36 cellular contexts compared by ENCODE assay signal in the genomic region with DNA sequence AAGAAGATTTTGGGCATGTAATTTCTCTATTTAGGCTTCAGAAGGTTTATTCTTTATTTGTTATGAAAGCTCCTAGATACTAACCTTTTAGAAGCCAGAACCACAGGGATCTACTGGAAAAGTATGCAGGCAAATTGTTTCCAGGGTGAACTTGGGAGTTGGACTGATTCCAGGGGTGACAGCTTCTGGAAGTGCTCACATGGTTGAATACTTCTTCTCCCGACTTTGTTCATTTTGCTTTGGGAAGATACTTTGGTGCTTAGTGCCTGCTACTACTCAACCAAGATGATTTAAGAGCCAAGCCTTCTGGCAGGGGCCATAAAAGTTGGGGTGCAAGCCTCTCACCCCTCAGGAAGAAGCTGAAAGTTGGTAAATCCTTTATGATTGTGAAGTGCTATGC.
DNase-seq lines count a peak whose midpoint lies in the region; ATAC-seq, FAIRE-seq and TF ChIP-seq lines count a peak whose summit lies in the region.
"Had no signal": no experiment of that assay in that cellular context is flagged by ENCODE, and none has a peak within 500 bp of the region (broad histone marks: within the 10 kb centered on the region; RNA-seq: fewer than 3 reads in every experiment).

No MANE protein-coding gene starts in this region.

- H3K4me3 ChIP-seq in pancreas (no peak overlapping the region), rectal smooth muscle tissue (ENCODE audit: low read length) (no peak overlapping the region), stomach smooth muscle (ENCODE audit: low read length in 2 of 2) (no peak overlapping the region), MG63 (no peak overlapping the region)
- H3K4me3 ChIP-seq: A549; BLaER1; BLaER1 treated with 17β-estradiol and CSF1 and Interleukin-3, amounts not matched to agents 10 nM and 100 nM had no signal

- TF ChIP-seq CTCF in nephron progenitor cell (IDR thresholded peaks at IDR 0.05) (no peak), pancreas (IDR thresholded peaks at IDR 0.05) (no peak)

- 18 to 26% methylated on average over 1 of the region's 1 CpG for WGBS in pancreas, 2 donors

- peak; percentile 56 for FAIRE-seq in pancreas (lab: Jason Lieb, UNC)
- FAIRE-seq: A204.1, A549, D721Med had no signal

- ATAC-seq in pancreas, result no peak
- ATAC-seq: A549; CD8-positive, alpha-beta T cell had no signal

- DNase-seq in nephron progenitor cell, result no peak
- DNase-seq in pancreas, result no peak
- DNase-seq in AML-193 (lab: John Stamatoyannopoulos, UW), result no peak
- no peak for DNase-seq in MG63
- no peak for DNase-seq in NCI-H1092 treated with DMSO at 0.1 percent for 48 hours (lab: John Stamatoyannopoulos, UW)
- no peak for DNase-seq in NCI-H1694 treated with DMSO at 0.1 percent for 48 hours (lab: John Stamatoyannopoulos, UW)
- DNase-seq: 8988T; ACHN; BE2C; C1 segment of cervical spinal cord; Caco-2; Calu3; CD4-positive, alpha-beta memory T cell; CD4-positive, alpha-beta T cell; CD4-positive, CD25-positive, alpha-beta regulatory T cell; CD8-positive, alpha-beta memory T cell; CD8-positive, alpha-beta T cell; COR-L47; DMS 273 treated with DMSO at 0.1 percent for 48 hours; DMS153; DMS53; DMS79; DMS79 treated with DMSO at 0.1 percent for 48 hours; DND-41; EL had no signal

- intact Hi-C loops in pancreas (cut with DNase I), result no loop called here

- H3K4me1 Mint-ChIP-seq in nephron progenitor cell, result peaks cover 12% of the 10 kb centered on the region
- H3K4me1 Mint-ChIP-seq: B cell; CD14-positive monocyte; CD4-positive, alpha-beta memory T cell; CD4-positive, CD25-positive, alpha-beta regulatory T cell; CD8-positive, alpha-beta memory T cell had no signal

- H3K27me3 ChIP-seq in pancreas (peaks cover 0 to 4% (median 0%) of the 10 kb centered on the region in 4 donors), rectal smooth muscle tissue (ENCODE audit: control insufficient read depth, insufficient read depth, low read length) (no peaks in the 10 kb centered on the region), stomach smooth muscle (ENCODE audit: control insufficient read depth in 1 of 2, insufficient read depth in 2 of 2, low read length in 2 of 2) (no peaks in the 10 kb centered on the region), MG63 (no peaks in the 10 kb centered on the region)
- H3K27me3 ChIP-seq: BE2C had no signal

- no peaks in the 10 kb centered on the region for H3K36me3 ChIP-seq in pancreas
- no peaks in the 10 kb centered on the region for H3K36me3 ChIP-seq in rectal smooth muscle tissue (ENCODE audit: control insufficient read depth, insufficient read depth, low read length)
- no peaks in the 10 kb centered on the region for H3K36me3 ChIP-seq in stomach smooth muscle (ENCODE audit: control insufficient read depth in 2 of 2, insufficient read depth in 2 of 2, low read length in 2 of 2)
- H3K36me3 ChIP-seq in MG63, result no peaks in the 10 kb centered on the region
- H3K36me3 ChIP-seq: BE2C; BLaER1; BLaER1 treated with 17β-estradiol and CSF1 and Interleukin-3, amounts not matched to agents 10 nM and 100 nM had no signal

- H3K27ac Mint-ChIP-seq in nephron progenitor cell, result peak overlapping the region; percentile 85
- H3K27ac Mint-ChIP-seq: B cell; CD14-positive monocyte; CD4-positive, alpha-beta memory T cell; CD4-positive, alpha-beta T cell; CD4-positive, CD25-positive, alpha-beta regulatory T cell; CD8-positive, alpha-beta memory T cell; CD8-positive, alpha-beta T cell had no signal

- H3K4me3 Mint-ChIP-seq in nephron progenitor cell, result no peak overlapping the region
- H3K4me3 Mint-ChIP-seq: B cell; CD14-positive monocyte; CD4-positive, alpha-beta memory T cell; CD4-positive, alpha-beta T cell; CD4-positive, CD25-positive, alpha-beta regulatory T cell; CD8-positive, alpha-beta memory T cell; CD8-positive, alpha-beta T cell had no signal

- no peaks in the 10 kb centered on the region for H3K36me3 Mint-ChIP-seq in nephron progenitor cell (ENCODE audit: low read depth)
- H3K36me3 Mint-ChIP-seq: CD14-positive monocyte; CD4-positive, alpha-beta memory T cell; CD4-positive, CD25-positive, alpha-beta regulatory T cell; CD8-positive, alpha-beta memory T cell; CD8-positive, alpha-beta T cell had no signal

- H3K9me3 Mint-ChIP-seq in nephron progenitor cell, result peaks cover 24% of the 10 kb centered on the region
- H3K9me3 Mint-ChIP-seq: CD4-positive, alpha-beta T cell; CD8-positive, alpha-beta T cell had no signal

- no peak overlapping the region for H3K27ac ChIP-seq in pancreas
- H3K27ac ChIP-seq in rectal smooth muscle tissue (ENCODE audit: low read depth, low read length), result peak overlapping the region; percentile 63
- H3K27ac ChIP-seq in stomach smooth muscle (ENCODE audit: low read length), result peak overlapping the region; percentile 37
- H3K27ac ChIP-seq: 22Rv1; A549; BLaER1; BLaER1 treated with 17β-estradiol and CSF1 and Interleukin-3, amounts not matched to agents 10 nM and 100 nM; C4-2B had no signal

- no peak overlapping the region for H3K9ac ChIP-seq in rectal smooth muscle tissue (ENCODE audit: low read length)
- no peak overlapping the region for H3K9ac ChIP-seq in stomach smooth muscle (ENCODE audit: low read length in 2 of 2)
- H3K9ac ChIP-seq: BLaER1; BLaER1 treated with 17β-estradiol and CSF1 and Interleukin-3, amounts not matched to agents 10 nM and 100 nM had no signal

- no peaks in the 10 kb centered on the region for H3K9me3 ChIP-seq in pancreas
- H3K9me3 ChIP-seq in stomach smooth muscle (ENCODE audit: control insufficient read depth in 2 of 2, low read length in 2 of 2), result no peaks in the 10 kb centered on the region
- H3K9me3 ChIP-seq in MG63, result no peaks in the 10 kb centered on the region
- H3K9me3 ChIP-seq: A549; BE2C; BLaER1; BLaER1 treated with 17β-estradiol and CSF1 and Interleukin-3, amounts not matched to agents 10 nM and 100 nM; Caco-2 had no signal

- H3K27me3 Mint-ChIP-seq in nephron progenitor cell (ENCODE audit: low read depth, poor library complexity), result peaks cover 3% of the 10 kb centered on the region
- H3K27me3 Mint-ChIP-seq: B cell; CD4-positive, alpha-beta memory T cell; CD4-positive, alpha-beta T cell; CD4-positive, CD25-positive, alpha-beta regulatory T cell had no signal

- no peaks in the 10 kb centered on the region for H3K4me1 ChIP-seq in pancreas
- no peaks in the 10 kb centered on the region for H3K4me1 ChIP-seq in rectal smooth muscle tissue (ENCODE audit: control insufficient read depth, insufficient read depth, low read length)
- no peaks in the 10 kb centered on the region for H3K4me1 ChIP-seq in stomach smooth muscle (ENCODE audit: control insufficient read depth, insufficient read depth, low read length)
- H3K4me1 ChIP-seq: A549; BE2C; BLaER1; BLaER1 treated with 17β-estradiol and CSF1 and Interleukin-3, amounts not matched to agents 10 nM and 100 nM; Caco-2 had no signal

Comparison
In these comparisons a context has a peak if more than half of its experiments do, and no peak if none do; other contexts are left out.
1. H3K27ac ChIP-seq: peak in rectal smooth muscle tissue (single experiment) and stomach smooth muscle (single experiment); none in pancreas (0 of 4).